In genomic region chr13:23804166-23804565, GRCh38 we compare ENCODE assay signal across 9 cellular contexts.
"Had no signal": no experiment of that assay in that cellular context is flagged by ENCODE, and none has a peak within 500 bp of the region (broad histone marks: within the 10 kb centered on the region; RNA-seq: fewer than 3 reads in every experiment).

No MANE protein-coding gene starts in this region.

- H3K9ac ChIP-seq: GM23248 had no signal

- H3K27ac ChIP-seq: GM23248, HL-60 had no signal

- ATAC-seq: HCT116, HepG2, K562 had no signal

- H3K36me3 ChIP-seq: HAP-1 had no signal

- H3K9me3 ChIP-seq: HAP-1 had no signal

- DNase-seq: GM23248, GOT3, H7, KG1 had no signal

- H2AFZ ChIP-seq: GM23248 had no signal

- H3K4me3 ChIP-seq: GM23248, HAP-1, K562 had no signal
